In the genomic region with DNA sequence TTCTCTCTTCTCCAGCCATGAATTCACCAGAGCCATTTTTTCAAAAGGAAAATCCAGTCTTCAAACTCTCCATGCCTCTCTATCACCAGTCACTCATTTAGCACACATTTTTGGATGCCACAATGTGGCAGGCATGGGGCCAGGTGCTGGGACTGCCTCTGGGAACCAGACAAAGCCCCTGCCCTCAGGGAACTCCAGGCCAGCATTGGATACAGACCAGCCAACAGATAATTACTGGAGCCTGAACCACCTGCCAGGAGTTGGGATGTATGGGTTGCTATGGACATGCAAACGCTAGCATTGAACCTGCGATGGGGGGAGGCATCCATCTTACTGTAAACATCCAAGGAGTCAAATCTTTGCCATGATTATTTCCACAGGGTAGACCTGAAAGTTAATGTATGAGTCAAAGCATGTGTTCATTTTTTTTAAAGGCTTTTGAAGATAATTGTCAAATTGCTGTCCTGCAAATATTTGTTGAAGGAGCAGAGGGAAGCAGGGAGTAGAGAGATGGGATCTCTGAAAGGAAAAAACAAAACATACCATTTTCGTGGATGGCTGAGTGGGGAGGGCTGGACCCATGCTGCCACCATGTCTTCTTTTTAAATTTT, we compare ENCODE assay signal across 25 cellular contexts. TPM values are rescaled to one million over a fixed set of nuclear protein-coding genes. Genes with fewer than 3 reads are reported as not detected.
DNase-seq lines count a peak whose midpoint lies in the region; ATAC-seq, FAIRE-seq and TF ChIP-seq lines count a peak whose summit lies in the region.
"Had no signal": no experiment of that assay in that cellular context is flagged by ENCODE, and none has a peak within 500 bp of the region (broad histone marks: within the 10 kb centered on the region; RNA-seq: fewer than 3 reads in every experiment).

No MANE protein-coding gene starts in this region.

- H3K4me3 ChIP-seq in HepG2 (replicated peaks in 1 of 3; ENCODE audit: insufficient read depth in 1 of 3, low read depth in 2 of 3, low read length in 3 of 3) (no peak overlapping the region), right lobe of liver (no peak overlapping the region)
- H3K4me3 ChIP-seq: A549, ascending aorta, gastrocnemius medialis, mucosa of descending colon, tibial nerve had no signal

- peaks cover 6% of the 10 kb centered on the region for H3K4me1 Mint-ChIP-seq in mesothelial cell of epicardium
- H3K4me1 Mint-ChIP-seq: CD4-positive, CD25-positive, alpha-beta regulatory T cell; stimulated activated effector memory CD8-positive, alpha-beta T cell treated with anti-CD3 and anti-CD28 coated beads, Interleukin-12 subunit alpha, Interleukin-12 subunit beta, amount 100 ng/mL, for 72 hours had no signal

- no peaks in the 10 kb centered on the region for H3K36me3 ChIP-seq in HepG2 (replicated peaks in 1 of 2; ENCODE audit: control insufficient read depth in 1 of 2, insufficient read depth in 2 of 2, low read length in 2 of 2)
- H3K36me3 ChIP-seq in right lobe of liver, result no peaks in the 10 kb centered on the region
- H3K36me3 ChIP-seq: ascending aorta, gastrocnemius medialis, tibial nerve had no signal

- POLR2A ChIA-PET in HepG2 (lab: Yijun Ruan, JAX), result no interaction called here

- no peak; a peak in 1 of 4 replicates for TF ChIP-seq EP300 in HepG2 (IDR thresholded peaks at IDR 0.05; ENCODE audit: low read depth in 2 of 2, low read length in 2 of 2)
- TF ChIP-seq EP300 in HepG2 (CRISPR knock-in tag; IDR thresholded peaks at IDR 0.05; ENCODE audit: borderline replicate concordance), result no peak

- no peaks in the 10 kb centered on the region for H3K79me2 ChIP-seq in HepG2 (ENCODE audit: insufficient read depth, low read length)

- in situ Hi-C loops in HepG2 (cut with HindIII; ENCODE audit: extremely low pct_ligation_motif_present, low pct_unique_long_range_greater_than_20kb), result no loop called here

- H3K36me3 Mint-ChIP-seq in mesothelial cell of epicardium, result no peaks in the 10 kb centered on the region
- H3K36me3 Mint-ChIP-seq: activated naive CD8-positive, alpha-beta T cell; CD4-positive, CD25-positive, alpha-beta regulatory T cell; natural killer cell treated with Interleukin-12 subunit alpha and Interleukin-12 subunit beta and Interleukin-15 and Interleukin-18, amount 100 ng/mL, for 72 hours; stimulated activated effector memory CD8-positive, alpha-beta T cell treated with anti-CD3 and anti-CD28 coated beads, Interleukin-12 subunit alpha, Interleukin-12 subunit beta, amount 100 ng/mL, for 72 hours had no signal

- FAIRE-seq in HepG2 (lab: Jason Lieb, UNC), result no peak
- FAIRE-seq: A549, colon, endothelial cell of umbilical vein had no signal

- 5% methylated on average over 3 of the region's 3 CpGs for WGBS in HepG2 (ENCODE audit: low lambda C conversion rate)
- 39% methylated on average over 3 of the region's 3 CpGs for WGBS in right lobe of liver (ENCODE audit: insufficient coverage, low coverage, low lambda C conversion rate, missing lambda C conversion rate)

- TF ChIP-seq POLR2A in HepG2 (IDR thresholded peaks at IDR 0.05; ENCODE audit: insufficient read depth in 1 of 2, low read depth in 2 of 2, low read length in 2 of 2), result no peak
- TF ChIP-seq POLR2A in right lobe of liver (IDR thresholded peaks at IDR 0.05), result no peak

- TF ChIP-seq CTCF in HepG2 (CRISPR knock-in tag; IDR thresholded peaks at IDR 0.05) (no peak), right lobe of liver (IDR thresholded peaks at IDR 0.05) (no peak), mesothelial cell of epicardium (IDR thresholded peaks at IDR 0.05; ENCODE audit: unreplicated experiment) (no peak), GM10266 (IDR thresholded peaks at IDR 0.05; ENCODE audit: control insufficient read depth, insufficient read depth, low read depth, missing control alignments) (no peak)

- DNase-seq in HepG2 (ENCODE audit: low spot score) (peak; percentile 54), right lobe of liver (no peak), NCI-H146 (lab: John Stamatoyannopoulos, UW) (peak; percentile 99), NCI-H748 (lab: John Stamatoyannopoulos, UW; ENCODE audit: unreplicated experiment) (peak; percentile 98), mesothelial cell of epicardium (ENCODE audit: low spot score in 2 of 2, unreplicated experiment in 2 of 2) (no peak), GM10266 (ENCODE audit: extremely low spot score) (no peak), OCI-M2 (lab: John Stamatoyannopoulos, UW; ENCODE audit: unreplicated experiment) (no peak)
- no peak for DNase-seq in activated CD4-positive, CD25-positive, alpha-beta regulatory T cell treated with anti-CD3 and anti-CD28 coated beads, Interleukin-2, amount 50 U/mL, for 72 hours
- DNase-seq: activated effector memory CD4-positive, alpha-beta T cell treated with anti-CD3 and anti-CD28 coated beads, Interleukin-2, amount 50 U/mL, for 16 hours; activated T-cell treated with anti-CD3 and anti-CD28 coated beads, Interleukin-2, amount 50 U/mL, for 24 hours; CD4-positive, CD25-positive, alpha-beta regulatory T cell; gastrocnemius medialis; mucosa of descending colon; NCI-H2107; stimulated activated CD4-positive, alpha-beta T cell treated with anti-CD3 and anti-CD28 coated beads, Interleukin-15, amount 100 ng/mL, for 24 hours; T1000 had no signal

- H3K27ac ChIP-seq in HepG2 (ENCODE audit: extremely low read length, insufficient read depth, low read length), result no peak overlapping the region
- no peak overlapping the region for H3K27ac ChIP-seq in right lobe of liver
- H3K27ac ChIP-seq: A549, ascending aorta, gastrocnemius medialis, tibial nerve had no signal

- CTCF ChIA-PET in HepG2 (lab: Yijun Ruan, JAX; ENCODE audit: low intra/inter-chr PET ratio, low total read pairs), result no interaction called here

- H3K27me3 ChIP-seq in HepG2 (ENCODE audit: control insufficient read depth in 1 of 2, insufficient read depth in 2 of 2, low read length in 2 of 2), result no peaks in the 10 kb centered on the region
- no peaks in the 10 kb centered on the region for H3K27me3 ChIP-seq in right lobe of liver
- H3K27me3 ChIP-seq: ascending aorta, gastrocnemius medialis, tibial nerve had no signal

- no peak for TF ChIP-seq RAD21 in HepG2 (CRISPR knock-in tag; IDR thresholded peaks at IDR 0.05)

- H3K4me1 ChIP-seq in HepG2 (ENCODE audit: insufficient read depth, low read length) (peaks cover 57% of the 10 kb centered on the region), right lobe of liver (no peaks in the 10 kb centered on the region)
- H3K4me1 ChIP-seq: A549, ascending aorta, gastrocnemius medialis, tibial nerve had no signal

- intact Hi-C loops in HepG2 (cut with micrococcal nuclease; ENCODE audit: unreplicated experiment) (no loop called here), right lobe of liver (cut with DNase I) (no loop called here)

- H3K9me3 Mint-ChIP-seq in mesothelial cell of epicardium, result no peaks in the 10 kb centered on the region
- H3K9me3 Mint-ChIP-seq: activated T-cell treated with anti-CD3 and anti-CD28 coated beads, Interleukin-2, amount 50 U/mL, for 24 hours; CD4-positive, CD25-positive, alpha-beta regulatory T cell; natural killer cell treated with Interleukin-12 subunit alpha and Interleukin-12 subunit beta and Interleukin-15 and Interleukin-18, amount 100 ng/mL, for 72 hours; stimulated activated effector memory CD8-positive, alpha-beta T cell treated with anti-CD3 and anti-CD28 coated beads, Interleukin-12 subunit alpha, Interleukin-12 subunit beta, amount 100 ng/mL, for 72 hours had no signal

- no peak overlapping the region for H3K4me2 ChIP-seq in HepG2 (ENCODE audit: low read depth, low read length)
- H3K4me2 ChIP-seq: A549 had no signal

- no peak overlapping the region for H3K9ac ChIP-seq in HepG2 (ENCODE audit: insufficient read depth, low read depth, low read length)

- H3K27ac Mint-ChIP-seq in mesothelial cell of epicardium, result peak overlapping the region; percentile 8
- H3K27ac Mint-ChIP-seq: activated naive CD8-positive, alpha-beta T cell; activated T-cell treated with anti-CD3 and anti-CD28 coated beads, Interleukin-2, amount 50 U/mL, for 24 hours; CD4-positive, CD25-positive, alpha-beta regulatory T cell; natural killer cell treated with Interleukin-12 subunit alpha and Interleukin-12 subunit beta and Interleukin-15 and Interleukin-18, amount 100 ng/mL, for 72 hours; stimulated activated effector memory CD8-positive, alpha-beta T cell treated with anti-CD3 and anti-CD28 coated beads, Interleukin-12 subunit alpha, Interleukin-12 subunit beta, amount 100 ng/mL, for 72 hours had no signal

- H3K4me3 Mint-ChIP-seq in mesothelial cell of epicardium, result no peak overlapping the region
- H3K4me3 Mint-ChIP-seq: activated naive CD8-positive, alpha-beta T cell; activated T-cell treated with anti-CD3 and anti-CD28 coated beads, Interleukin-2, amount 50 U/mL, for 24 hours; CD4-positive, CD25-positive, alpha-beta regulatory T cell; natural killer cell treated with Interleukin-12 subunit alpha and Interleukin-12 subunit beta and Interleukin-15 and Interleukin-18, amount 100 ng/mL, for 72 hours; stimulated activated effector memory CD8-positive, alpha-beta T cell treated with anti-CD3 and anti-CD28 coated beads, Interleukin-12 subunit alpha, Interleukin-12 subunit beta, amount 100 ng/mL, for 72 hours had no signal

- peaks cover 1% of the 10 kb centered on the region for H3K27me3 Mint-ChIP-seq in mesothelial cell of epicardium (ENCODE audit: low read depth)
- H3K27me3 Mint-ChIP-seq: activated T-cell treated with anti-CD3 and anti-CD28 coated beads, Interleukin-2, amount 50 U/mL, for 24 hours had no signal

- ATAC-seq in HepG2 (no peak), right lobe of liver (no peak)
- ATAC-seq: A549; gastrocnemius medialis; HCT116; mucosa of descending colon; natural killer cell treated with Interleukin-12 subunit alpha and Interleukin-12 subunit beta and Interleukin-15 and Interleukin-18, amount 100 ng/mL, for 72 hours; stimulated activated effector memory CD8-positive, alpha-beta T cell treated with anti-CD3 and anti-CD28 coated beads, Interleukin-12 subunit alpha, Interleukin-12 subunit beta, amount 100 ng/mL, for 72 hours had no signal

- H4K20me1 ChIP-seq in HepG2 (ENCODE audit: insufficient read depth, low read length), result no peaks in the 10 kb centered on the region

- no peak overlapping the region for H2AFZ ChIP-seq in HepG2 (ENCODE audit: low read length)

- BruUV-seq in HepG2 (replicated peaks; lab: Mats Ljungman, UMichigan), result no TSS peak

- H3K9me3 ChIP-seq in HepG2 (ENCODE audit: low read length) (no peaks in the 10 kb centered on the region), right lobe of liver (no peaks in the 10 kb centered on the region)
- H3K9me3 ChIP-seq: ascending aorta, gastrocnemius medialis, mucosa of descending colon, tibial nerve had no signal

RNA-seq across cellular contexts. Expression of gene SRRM3, which starts 43.2 kb away (rescaled TPM):
- total RNA-seq in HepG2 (2016; rRNA removed; fragmentation: Illumina TruSeq; extraction: Trizol) (0.11 and 0.13 TPM in 2 replicates), right lobe of liver (under 1 TPM in 4 of 6 experiments, not detected in 2; 0.14 to 0.37 (median 0.19) TPM), mesothelial cell of epicardium (6.9 to 8.2 TPM (median 7.7 TPM) in 3 replicates)
- 0.09 TPM in 1 of 2 replicates, not detected in the other for total RNA-seq in HepG2 (2016; cell fraction: cytosol; rRNA removed; fragmentation: Illumina TruSeq; extraction: Trizol; ENCODE audit: low read depth)
- total RNA-seq in HepG2 (2016; cell fraction: insoluble cytoplasmic fraction; rRNA removed; fragmentation: Illumina TruSeq; extraction: Trizol), result 0.09 and 0.24 TPM in 2 replicates
- 0.06 and 0.10 TPM in 2 replicates for total RNA-seq in HepG2 (2016; cell fraction: membrane; rRNA removed; fragmentation: Illumina TruSeq; extraction: Trizol)
- total RNA-seq in HepG2 (2016; cell fraction: nucleus; rRNA removed; fragmentation: Illumina TruSeq; extraction: Trizol), result 0.22 and 0.47 TPM in 2 replicates
- 0.54 and 0.59 TPM in 2 replicates for polyA plus RNA-seq in HepG2 (2011; rRNA removed)
- 0.09 and 0.23 TPM in 2 replicates for polyA plus RNA-seq in HepG2 (2011; cell fraction: cytosol; rRNA removed)
- polyA plus RNA-seq in HepG2 (2011; cell fraction: nucleus; rRNA removed), result 1.7 and 2.2 TPM in 2 replicates
- 0.71 and 0.80 TPM in 2 replicates for polyA plus RNA-seq in HepG2 (2012)
- not detected in 2 replicates for polyA plus RNA-seq in HepG2 (2016; cell fraction: cytosol; fragmentation: Illumina TruSeq; extraction: Trizol; ENCODE audit: low read depth)
- 0.21 and 0.25 TPM in 2 replicates for polyA plus RNA-seq in HepG2 (2016; cell fraction: insoluble cytoplasmic fraction; fragmentation: Illumina TruSeq; extraction: Trizol; ENCODE audit: low read depth)
- polyA plus RNA-seq in HepG2 (2016; cell fraction: membrane; fragmentation: Illumina TruSeq; extraction: Trizol; ENCODE audit: low read depth), result 0.11 TPM in 1 of 2 replicates, not detected in the other
- 1.1 and 1.3 TPM in 2 replicates for polyA plus RNA-seq in HepG2 (2016; cell fraction: nucleus; fragmentation: Illumina TruSeq; extraction: Trizol; ENCODE audit: insufficient read depth, low read depth)
- 0.12 and 1.4 TPM in 2 replicates for polyA minus RNA-seq in HepG2 (2011; rRNA and poly(A)+ RNA removed; ENCODE audit: low replicate concordance)
- 0.30 TPM in 1 of 2 replicates, not detected in the other for polyA minus RNA-seq in HepG2 (2011; cell fraction: cytosol; rRNA and poly(A)+ RNA removed)
- 0.26 and 0.37 TPM in 2 replicates for polyA minus RNA-seq in HepG2 (2011; cell fraction: nucleus; rRNA and poly(A)+ RNA removed)
- total RNA-seq: CD4-positive, CD25-positive, alpha-beta regulatory T cell; natural killer cell treated with Interleukin-12 subunit alpha and Interleukin-12 subunit beta and Interleukin-15 and Interleukin-18, amount 100 ng/mL, for 72 hours had no signal
- polyA plus RNA-seq: CD4-positive, CD25-positive, alpha-beta regulatory T cell had no signal

RNA-seq across cellular contexts. Expression of gene HSPB1, which starts 57.6 kb away (rescaled TPM):
- total RNA-seq in HepG2 (2016; rRNA removed; fragmentation: Illumina TruSeq; extraction: Trizol) (21.0 and 22.7 TPM in 2 replicates), right lobe of liver (100 to 1,000 TPM in 5 of 6 experiments, 10 to 100 TPM in 1; 64.4 to 275 (median 234) TPM), mesothelial cell of epicardium (235 to 241 TPM (median 239 TPM) in 3 replicates)
- 28.6 and 37.9 TPM in 2 replicates for total RNA-seq in HepG2 (2016; cell fraction: cytosol; rRNA removed; fragmentation: Illumina TruSeq; extraction: Trizol; ENCODE audit: low read depth)
- 19.5 and 23.3 TPM in 2 replicates for total RNA-seq in HepG2 (2016; cell fraction: insoluble cytoplasmic fraction; rRNA removed; fragmentation: Illumina TruSeq; extraction: Trizol)
- 23.9 and 34.4 TPM in 2 replicates for total RNA-seq in HepG2 (2016; cell fraction: membrane; rRNA removed; fragmentation: Illumina TruSeq; extraction: Trizol)
- total RNA-seq in HepG2 (2016; cell fraction: nucleus; rRNA removed; fragmentation: Illumina TruSeq; extraction: Trizol), result 7.9 and 12.0 TPM in 2 replicates
- polyA plus RNA-seq in HepG2 (2011; rRNA removed), result 38.6 and 58.7 TPM in 2 replicates
- 27.4 and 50.9 TPM in 2 replicates for polyA plus RNA-seq in HepG2 (2011; cell fraction: cytosol; rRNA removed)
- polyA plus RNA-seq in HepG2 (2011; cell fraction: nucleus; rRNA removed), result 34.0 and 48.4 TPM in 2 replicates
- 35.1 and 96.6 TPM in 2 replicates for polyA plus RNA-seq in HepG2 (2012)
- 146 and 151 TPM in 2 replicates for polyA plus RNA-seq in HepG2 (2016; cell fraction: cytosol; fragmentation: Illumina TruSeq; extraction: Trizol; ENCODE audit: low read depth)
- polyA plus RNA-seq in HepG2 (2016; cell fraction: insoluble cytoplasmic fraction; fragmentation: Illumina TruSeq; extraction: Trizol; ENCODE audit: low read depth), result 58.6 and 80.2 TPM in 2 replicates
- 115 and 119 TPM in 2 replicates for polyA plus RNA-seq in HepG2 (2016; cell fraction: membrane; fragmentation: Illumina TruSeq; extraction: Trizol; ENCODE audit: low read depth)
- polyA plus RNA-seq in HepG2 (2016; cell fraction: nucleus; fragmentation: Illumina TruSeq; extraction: Trizol; ENCODE audit: insufficient read depth, low read depth), result 42.2 and 50.9 TPM in 2 replicates
- polyA minus RNA-seq in HepG2 (2011; rRNA and poly(A)+ RNA removed; ENCODE audit: low replicate concordance), result 27.1 and 53.9 TPM in 2 replicates
- 26.1 and 27.0 TPM in 2 replicates for polyA minus RNA-seq in HepG2 (2011; cell fraction: cytosol; rRNA and poly(A)+ RNA removed)
- 5.0 and 5.2 TPM in 2 replicates for polyA minus RNA-seq in HepG2 (2011; cell fraction: nucleus; rRNA and poly(A)+ RNA removed)

Comparison
In these comparisons a context has a peak if more than half of its experiments do, and no peak if none do; other contexts are left out.
1. DNase-seq: peak in HepG2 (single experiment), NCI-H146 (single experiment) and NCI-H748 (single experiment); none in right lobe of liver (0 of 3), mesothelial cell of epicardium (0 of 2), GM10266 (single experiment), OCI-M2 (single experiment) and activated CD4-positive, CD25-positive, alpha-beta regulatory T cell treated with anti-CD3 and anti-CD28 coated beads, Interleukin-2, amount 50 U/mL, for 72 hours (single experiment).